ENCODE assay signal across 27 cellular contexts in genomic region chr17:64163468-64163867, GRCh38.
"Had no signal": no experiment of that assay in that cellular context is flagged by ENCODE, and none has a peak within 500 bp of the region (broad histone marks: within the 10 kb centered on the region; RNA-seq: fewer than 3 reads in every experiment).

No MANE protein-coding gene starts in this region.

- DNase-seq: activated CD4-positive, alpha-beta T cell treated with anti-CD3 and anti-CD28 coated beads for 1 hour; activated CD4-positive, alpha-beta T cell treated with anti-CD3 and anti-CD28 coated beads for 48 hours; activated CD4-positive, CD25-positive, alpha-beta regulatory T cell; activated CD8-positive, alpha-beta T cell treated with anti-CD3 and anti-CD28 coated beads for 36 hours; activated gamma-delta T cell treated with Interleukin-2 at 50 U/mL for 16 hours; activated naive CD4-positive, alpha-beta T cell treated with anti-CD3 and anti-CD28 coated beads for 36 hours; activated T-cell treated with anti-CD3 and anti-CD28 coated beads for 4 hours; activated T-cell treated with anti-CD3 and anti-CD28 coated beads, Interleukin-2, amount 50 U/mL, for 4 hours; MM.1S; MV-4-11; NCI-H1092; NCI-H1436 treated with DMSO at 0.1 percent for 48 hours; NCI-H1694 treated with DMSO at 0.1 percent for 48 hours; NCI-H2029; NCI-H345; NCI-H526; NCI-H748 treated with DMSO at 0.1 percent for 48 hours; NK-92 treated with Interleukin-12 subunit alpha and Interleukin-12 subunit beta, amount 100 ng/mL, for 24 hours; SW 1271; T1000; WERI-Rb-1 had no signal

- H3K27ac Mint-ChIP-seq: activated CD8-positive, alpha-beta T cell treated with anti-CD3 and anti-CD28 coated beads for 36 hours; activated naive CD4-positive, alpha-beta T cell treated with anti-CD3 and anti-CD28 coated beads for 36 hours; activated naive CD4-positive, alpha-beta T cell treated with anti-CD3 and anti-CD28 coated beads, Interleukin-2, amount 50 U/mL, for 72 hours; activated T-helper 1 cell treated with anti-CD3 and anti-CD28 coated beads, Interleukin-12 subunit alpha, Interleukin-12 subunit beta, Interleukin-2, Interleukin-4 antibody, amounts not matched to agents 30 ng/mL and 10 ng/mL and 1 ng/mL, durations not matched to agents 14 hours and 24 hours and 36 hours; brain had no signal

- H3K27me3 Mint-ChIP-seq: activated CD8-positive, alpha-beta T cell treated with anti-CD3 and anti-CD28 coated beads for 36 hours; brain had no signal

- H3K4me3 Mint-ChIP-seq: activated CD8-positive, alpha-beta T cell treated with anti-CD3 and anti-CD28 coated beads for 36 hours; activated naive CD4-positive, alpha-beta T cell treated with anti-CD3 and anti-CD28 coated beads for 36 hours; activated T-cell treated with anti-CD3 and anti-CD28 coated beads, Interleukin-2, amount 50 U/mL, for 4 hours; activated T-helper 1 cell treated with anti-CD3 and anti-CD28 coated beads, Interleukin-12 subunit alpha, Interleukin-12 subunit beta, Interleukin-2, Interleukin-4 antibody, amounts not matched to agents 30 ng/mL and 10 ng/mL and 1 ng/mL, durations not matched to agents 14 hours and 24 hours and 36 hours; brain had no signal

- ATAC-seq: activated CD8-positive, alpha-beta T cell treated with anti-CD3 and anti-CD28 coated beads for 36 hours; activated naive CD4-positive, alpha-beta T cell treated with anti-CD3 and anti-CD28 coated beads, Interleukin-2, amount 50 U/mL, for 72 hours; activated T-cell treated with anti-CD3 and anti-CD28 coated beads, Interleukin-2, amount 50 U/mL, for 4 hours had no signal

- H3K27me3 ChIP-seq: adrenal gland had no signal

- H3K36me3 Mint-ChIP-seq: activated naive CD4-positive, alpha-beta T cell treated with anti-CD3 and anti-CD28 coated beads, Interleukin-2, amount 50 U/mL, for 72 hours had no signal

- H3K9me3 ChIP-seq: adrenal gland had no signal

- H3K27ac ChIP-seq: adrenal gland, KMS-11, PC-9, WERI-Rb-1 had no signal

- H3K9me3 Mint-ChIP-seq: activated CD8-positive, alpha-beta T cell treated with anti-CD3 and anti-CD28 coated beads for 36 hours; activated naive CD4-positive, alpha-beta T cell treated with anti-CD3 and anti-CD28 coated beads for 36 hours; activated naive CD4-positive, alpha-beta T cell treated with anti-CD3 and anti-CD28 coated beads, Interleukin-2, amount 50 U/mL, for 72 hours; activated T-cell treated with anti-CD3 and anti-CD28 coated beads, Interleukin-2, amount 50 U/mL, for 4 hours; activated T-helper 1 cell treated with anti-CD3 and anti-CD28 coated beads, Interleukin-12 subunit alpha, Interleukin-12 subunit beta, Interleukin-2, Interleukin-4 antibody, amounts not matched to agents 30 ng/mL and 10 ng/mL and 1 ng/mL, durations not matched to agents 14 hours and 24 hours and 36 hours; brain had no signal

- H3K36me3 ChIP-seq: adrenal gland had no signal

- H3K4me3 ChIP-seq: adrenal gland, PC-9 had no signal

- H3K4me1 ChIP-seq: adrenal gland had no signal
